Comparison of ENCODE assay signal across 14 cellular contexts in the genomic region with DNA sequence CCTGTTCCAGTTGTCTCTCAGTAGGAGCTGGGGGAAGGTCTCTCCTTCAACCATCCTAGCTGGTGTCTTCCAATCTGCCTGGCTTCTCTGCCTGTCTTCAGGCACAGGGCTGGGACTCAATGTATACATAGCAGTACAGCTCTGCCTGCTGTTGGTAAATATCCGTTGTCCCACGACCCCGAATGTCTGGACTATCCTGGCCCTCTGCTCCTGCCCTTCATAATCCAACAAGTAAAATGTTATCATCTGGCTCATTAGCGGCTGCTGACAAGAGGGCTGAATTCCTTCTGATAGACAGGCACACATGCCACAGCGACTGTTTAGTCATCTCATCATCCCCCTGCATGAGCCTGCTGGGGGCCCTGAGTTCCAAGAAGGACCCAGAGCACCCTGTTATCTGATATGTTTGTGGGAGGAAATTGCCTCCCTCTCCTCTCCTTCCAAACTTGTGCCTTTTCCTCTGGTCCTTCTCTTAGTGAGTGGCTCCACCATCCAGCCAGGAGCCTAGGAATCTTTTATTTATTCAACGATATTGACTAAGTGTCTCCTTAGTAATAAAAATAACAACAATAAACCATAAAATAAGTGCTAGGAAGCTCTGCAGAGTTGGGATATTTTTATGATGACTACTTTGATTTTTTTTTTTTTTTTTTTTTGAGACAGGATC. TPM values are rescaled to one million over a fixed set of nuclear protein-coding genes. Genes with fewer than 3 reads are reported as not detected.
DNase-seq lines count a peak whose midpoint lies in the region; TF ChIP-seq lines count a peak whose summit lies in the region.
"Had no signal": no experiment of that assay in that cellular context is flagged by ENCODE, and none has a peak within 500 bp of the region (broad histone marks: within the 10 kb centered on the region; RNA-seq: fewer than 3 reads in every experiment).

No MANE protein-coding gene starts in this region.

- H3K36me3 ChIP-seq in brain microvascular endothelial cell (replicated peaks): no peaks in the 10 kb centered on the region

- peaks cover 39% of the 10 kb centered on the region for H3K4me1 Mint-ChIP-seq in nephron

- TF ChIP-seq CTCF in brain microvascular endothelial cell (IDR thresholded peaks at IDR 0.05; ENCODE audit: low read depth, low read length, missing control alignments) (no peak), nephron (IDR thresholded peaks at IDR 0.05; ENCODE audit: unreplicated experiment in 3 of 3) (no peak)

- CTCF ChIA-PET in HEK293T (lab: Yijun Ruan, JAX): no interaction called here

- H3K36me3 Mint-ChIP-seq in nephron (ENCODE audit: low read depth): no peaks in the 10 kb centered on the region

- H3K9me3 Mint-ChIP-seq in nephron: no peaks in the 10 kb centered on the region
- H3K9me3 Mint-ChIP-seq: activated naive CD4-positive, alpha-beta T cell treated with anti-CD3 and anti-CD28 coated beads, Interleukin-2, amount 10 ng/mL, durations not matched to agents 7 days and 5 days had no signal

- peaks cover 7% of the 10 kb centered on the region for H3K27me3 Mint-ChIP-seq in nephron (ENCODE audit: low read depth)
- H3K27me3 Mint-ChIP-seq: activated CD4-positive, alpha-beta T cell treated with anti-CD3 and anti-CD28 coated beads, Interleukin-2, amount 10 ng/mL, durations not matched to agents 7 days and 5 days had no signal

- no peaks in the 10 kb centered on the region for H3K27me3 ChIP-seq in brain microvascular endothelial cell (replicated peaks)
- H3K27me3 ChIP-seq: heart left ventricle had no signal

- H3K4me3 ChIP-seq in brain microvascular endothelial cell (ENCODE audit: low read depth, low read length): no peak overlapping the region
- H3K4me3 ChIP-seq: heart left ventricle, lung, SK-N-MC had no signal

- H3K27ac Mint-ChIP-seq in nephron: peak overlapping the region in 2 of 3 experiments; percentile 26 to 68

- DNase-seq in ELF-1 (ENCODE audit: low read depth, low spot score) (peak; percentile 49), M059J (ENCODE audit: low read depth) (peak; percentile 93), brain microvascular endothelial cell (peak; percentile 76), HEK293T (ENCODE audit: extremely low spot score) (no peak), KG1 (lab: John Stamatoyannopoulos, UW) (no peak)
- no peak for DNase-seq in effector CD8-positive, alpha-beta T cell (lab: John Stamatoyannopoulos, UW)
- DNase-seq: activated CD4-positive, alpha-beta T cell treated with anti-CD3 and anti-CD28 coated beads, Interleukin-2, amount 10 ng/mL, durations not matched to agents 7 days and 5 days; activated naive CD4-positive, alpha-beta T cell treated with anti-CD3 and anti-CD28 coated beads, Interleukin-2, amount 10 ng/mL, durations not matched to agents 7 days and 5 days; heart left ventricle; NCI-H1092; NCI-H748 treated with DMSO at 0.1 percent for 48 hours had no signal

- H3K4me3 Mint-ChIP-seq in nephron: no peak overlapping the region
- H3K4me3 Mint-ChIP-seq: activated CD4-positive, alpha-beta T cell treated with anti-CD3 and anti-CD28 coated beads, Interleukin-2, amount 10 ng/mL, durations not matched to agents 7 days and 5 days; activated naive CD4-positive, alpha-beta T cell treated with anti-CD3 and anti-CD28 coated beads, Interleukin-2, amount 10 ng/mL, durations not matched to agents 7 days and 5 days had no signal

- peak overlapping the region; percentile 66 for H3K27ac ChIP-seq in brain microvascular endothelial cell
- H3K27ac ChIP-seq: SK-N-MC had no signal

- in situ Hi-C loops in brain microvascular endothelial cell (cut with HindIII; ENCODE audit: low pct_ligation_motif_present, low sequenced_read_pairs): no loop called here

- POLR2A ChIA-PET in HEK293T (lab: Yijun Ruan, JAX): no interaction called here

TF ChIP-seq in HEK293T, 16 proteins besides CTCF, POLR2A, EP300 and RAD21:
- TF ChIP-seq HDGF (IDR thresholded peaks at IDR 0.05; ENCODE audit: borderline replicate concordance) (no peak), FOXK2 (IDR thresholded peaks at IDR 0.05) (no peak), L3MBTL2 (conservative IDR thresholded peaks at IDR 0.05) (no peak), SP1 (IDR thresholded peaks at IDR 0.05) (no peak), FOXA1 (IDR thresholded peaks at IDR 0.05) (no peak), LEF1 (IDR thresholded peaks at IDR 0.05; ENCODE audit: borderline replicate concordance) (no peak)

RNA-seq across cellular contexts. Expression of gene TGFBR1, which starts 29.5 kb away (rescaled TPM):
- total RNA-seq in M059J (2014; rRNA removed; shearing (Covaris generic)): 28.9 and 48.1 TPM in 2 replicates

Comparison
In these comparisons a context has a peak if more than half of its experiments do, and no peak if none do; other contexts are left out.
1. DNase-seq: peak in ELF-1 (single experiment), M059J (single experiment) and brain microvascular endothelial cell (single experiment); none in HEK293T (single experiment), effector CD8-positive, alpha-beta T cell (single experiment) and KG1 (single experiment).